In the genomic region with DNA sequence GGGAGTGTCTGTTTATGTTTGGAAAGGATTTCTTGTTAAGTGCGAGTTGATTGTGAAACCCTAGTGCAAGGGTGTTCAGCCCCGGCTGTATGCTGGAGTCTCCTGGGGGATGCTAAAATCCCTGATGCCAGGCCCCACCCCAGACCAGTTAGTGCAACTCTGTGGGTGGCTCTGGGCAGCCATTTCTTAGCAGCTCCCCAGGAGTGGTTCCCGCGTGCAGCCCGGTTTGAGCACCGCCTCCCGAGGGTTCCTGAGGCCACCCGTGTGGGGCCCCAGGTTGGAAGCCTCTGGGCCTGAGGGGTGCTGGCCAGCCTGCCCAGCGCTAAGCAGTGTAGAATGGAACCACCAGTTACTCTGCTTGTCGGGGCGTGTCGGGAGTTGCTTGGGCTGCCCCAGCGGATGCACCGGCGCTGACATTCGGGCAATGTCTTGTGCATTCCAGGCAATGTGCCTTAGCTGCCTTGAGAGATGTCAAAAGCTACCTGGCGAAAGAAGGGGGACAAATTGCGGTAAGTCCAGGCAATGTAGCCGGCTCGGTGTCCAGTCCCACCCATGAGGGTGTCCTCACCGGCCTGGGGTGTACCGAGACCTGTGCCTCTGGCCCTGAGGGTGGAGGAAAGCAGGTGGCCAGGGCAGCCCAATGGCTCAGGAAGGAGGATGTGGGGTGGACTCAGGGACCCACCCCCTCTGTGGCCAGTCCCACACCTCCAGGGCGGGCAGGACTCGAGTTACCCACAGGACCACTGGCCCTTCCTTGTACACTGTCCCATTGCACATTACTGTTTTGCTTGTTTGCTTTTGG, we compare ENCODE assay signal across 18 cellular contexts. TPM values are rescaled to one million over a fixed set of nuclear protein-coding genes. Genes with fewer than 3 reads are reported as not detected.
A peak's percentile ranks its signal among the peaks of the same experiment; 100 is the strongest.
DNase-seq lines count a peak whose midpoint lies in the region; ATAC-seq, FAIRE-seq and TF ChIP-seq lines count a peak whose summit lies in the region.
"Had no signal": no experiment of that assay in that cellular context is flagged by ENCODE, and none has a peak within 500 bp of the region (broad histone marks: within the 10 kb centered on the region; RNA-seq: fewer than 3 reads in every experiment).

No MANE protein-coding gene starts in this region.

- H3K4me1 ChIP-seq in A549 (peaks cover 100% of the 10 kb centered on the region), neutrophil (ENCODE audit: control insufficient read depth in 1 of 2, insufficient read depth in 1 of 2, low read depth in 1 of 2, low read length in 1 of 2) (peaks cover 11 to 15% of the 10 kb centered on the region in 2 experiments), BE2C (peaks cover 7% of the 10 kb centered on the region; the same call in 1 of the 2 replicates)
- peaks cover 79 to 98% (median 86%) of the 10 kb centered on the region in 10 experiments for H3K4me1 ChIP-seq in BLaER1 treated with 17β-estradiol and CSF1 and Interleukin-3, amounts not matched to agents 10 nM and 100 nM

- H3K9me3 ChIP-seq in A549 (no peaks in the 10 kb centered on the region), neutrophil (peaks cover 4% of the 10 kb centered on the region), BE2C (no peaks in the 10 kb centered on the region)
- no peaks in the 10 kb centered on the region for H3K9me3 ChIP-seq in BLaER1 treated with 17β-estradiol and CSF1 and Interleukin-3, amounts not matched to agents 10 nM and 100 nM (replicated peaks in 1 of 11)
- H3K9me3 ChIP-seq: SJCRH30 had no signal

- 82% methylated on average over 18 of the region's 24 CpGs for whole genome bisulfite sequencing in A549 (ENCODE audit: missing lambda C conversion rate)

- DNase-seq in A549 (ENCODE audit: low read depth in 1 of 2, low spot score in 1 of 2), result no peak
- DNase-seq in BE2C, result no peak
- no peak for DNase-seq in NCI-H187 treated with DMSO at 0.1 percent for 48 hours (lab: John Stamatoyannopoulos, UW)
- no peak for DNase-seq in HCEC 1CT
- DNase-seq: CD8-positive, alpha-beta T cell; DMS79 treated with DMSO at 0.1 percent for 48 hours; NCI-H1436; NCI-H2029 treated with DMSO at 0.1 percent for 48 hours; NCI-H2171 treated with DMSO at 0.1 percent for 48 hours; NCI-H446 treated with DMSO at 0.1 percent for 48 hours; SJCRH30 had no signal

- peak overlapping the region; percentile 15 to 83; a peak in 4 of 6 replicates for H3K27ac ChIP-seq in A549
- no peak overlapping the region for H3K27ac ChIP-seq in BLaER1 treated with 17β-estradiol and CSF1 and Interleukin-3, amounts not matched to agents 10 nM and 100 nM
- peak overlapping the region; percentile 21 for H3K27ac ChIP-seq in cingulate gyrus (ENCODE audit: low read depth, low read length)
- H3K27ac ChIP-seq in neutrophil, result peak overlapping the region; percentile 46
- H3K27ac ChIP-seq: KMS-11, SJCRH30 had no signal

- no peak for TF ChIP-seq POLR2A in A549 (IDR thresholded peaks at IDR 0.05; ENCODE audit: low read length)

- H4K20me1 ChIP-seq in BLaER1 treated with 17β-estradiol and CSF1 and Interleukin-3, amounts not matched to agents 10 nM and 100 nM, result peaks cover 85 to 100% (median 100%) of the 10 kb centered on the region in 11 experiments

- CTCF ChIA-PET in A549 (lab: Yijun Ruan, JAX), result interaction anchor here (0.6 to 12.6 kb wide), 8 partner anchors 9 to 190 kb away, joined by 3 to 123 read pairs (median 4); partner anchors contain the start of gene PFKFB3

- TF ChIP-seq RAD21 in A549 (conservative IDR thresholded peaks at IDR 0.05 in 1 of 2, IDR thresholded peaks at IDR 0.05 in 1 of 2), result no peak

- no peaks in the 10 kb centered on the region for H3K27me3 ChIP-seq in BLaER1 treated with 17β-estradiol and CSF1 and Interleukin-3, amounts not matched to agents 10 nM and 100 nM
- H3K27me3 ChIP-seq in neutrophil, result no peaks in the 10 kb centered on the region
- no peaks in the 10 kb centered on the region for H3K27me3 ChIP-seq in BE2C
- H3K27me3 ChIP-seq: SJCRH30 had no signal

- no peak for TF ChIP-seq EP300 in A549 (IDR thresholded peaks at IDR 0.05)

- peaks cover 58 to 100% (median 89%) of the 10 kb centered on the region in 11 experiments for H3K36me3 ChIP-seq in BLaER1 treated with 17β-estradiol and CSF1 and Interleukin-3, amounts not matched to agents 10 nM and 100 nM
- H3K36me3 ChIP-seq in neutrophil (peaks cover 81% of the 10 kb centered on the region), BE2C (no peaks in the 10 kb centered on the region; the same call in 1 of the 2 replicates)

- H3K4me3 ChIP-seq in A549 (no peak overlapping the region), neutrophil (ENCODE audit: low read depth in 1 of 2, low read length in 1 of 2) (no peak overlapping the region), BE2C (ENCODE audit: low read depth, low read length) (no peak overlapping the region)
- H3K4me3 ChIP-seq in BLaER1 treated with 17β-estradiol and CSF1 and Interleukin-3, amounts not matched to agents 10 nM and 100 nM, result no peak overlapping the region
- H3K4me3 ChIP-seq: GM23338, SJCRH30 had no signal

- peak overlapping the region in 3 of 11 experiments; percentile 20 to 41 (median 20); a peak in 4 of 22 replicates for H3K9ac ChIP-seq in BLaER1 treated with 17β-estradiol and CSF1 and Interleukin-3, amounts not matched to agents 10 nM and 100 nM
- H3K9ac ChIP-seq: KMS-11 had no signal

- peak in 1 of 2 experiments; percentile 0; a peak in 1 of 6 replicates for ATAC-seq in A549
- ATAC-seq in HG03565 (IDR thresholded peaks at IDR 0.05; ENCODE audit: unreplicated experiment), result no peak
- ATAC-seq: CD8-positive, alpha-beta T cell; GM23338 had no signal

- H3K4me2 ChIP-seq in A549, result peak overlapping the region; percentile 74; the same call in 2 of the 3 replicates
- H3K4me2 ChIP-seq in BLaER1 treated with 17β-estradiol and CSF1 and Interleukin-3, amounts not matched to agents 10 nM and 100 nM, result peak overlapping the region in 9 of 11 experiments; percentile 22 to 94 (median 80); a peak in 15 of 22 replicates
- H3K4me2 ChIP-seq: GM23338, KMS-11 had no signal

- no peak for FAIRE-seq in A549 (lab: Jason Lieb, UNC)
- FAIRE-seq: D721Med had no signal

- TF ChIP-seq CTCF in A549 (IDR thresholded peaks at IDR 0.05), result no peak
- no peak for TF ChIP-seq CTCF in neutrophil (IDR thresholded peaks at IDR 0.05)
- TF ChIP-seq CTCF in BE2C (IDR thresholded peaks at IDR 0.05; ENCODE audit: low read depth, low read length), result no peak

- POLR2A ChIA-PET in A549 (lab: Yijun Ruan, JAX), result no interaction called here

TF ChIP-seq in A549, 52 proteins besides CTCF, POLR2A, EP300 and RAD21:
- no peak for TF ChIP-seq RARB (CRISPR knock-in tag; IDR thresholded peaks at IDR 0.05)
- peak; percentile 25; the same call in 1 of the 2 replicates for TF ChIP-seq POLR2AphosphoS2 (conservative IDR thresholded peaks at IDR 0.05; ENCODE audit: low read length)

RNA-seq across cellular contexts. Expression of gene PFKFB3, which starts 13.2 kb away (rescaled TPM):
- polyA plus RNA-seq in A549 (2011; rRNA removed), result 139 and 151 TPM in 2 replicates
- polyA plus RNA-seq in A549 (2012; cell fraction: cytosol; rRNA removed), result 236 and 256 TPM in 2 replicates
- 551 and 642 TPM in 2 replicates for polyA plus RNA-seq in A549 (2012; cell fraction: nucleus; rRNA removed)
- polyA plus RNA-seq in A549 (2017; fragmentation: RNase III; extraction: RNeasy Plus Mini Kit Qiagen cat#74134 plus additional on column Dnase treatment), result 200 to 232 TPM (median 220 TPM) in 3 replicates
- polyA minus RNA-seq in A549 (2011; rRNA and poly(A)+ RNA removed), result 127 and 177 TPM in 2 replicates
- polyA plus RNA-seq in BE2C (2012; ENCODE audit: insufficient read depth, insufficient read length, low read depth), result 12.1 TPM

Comparison
In these comparisons a context has a peak if more than half of its experiments do, and no peak if none do; other contexts are left out.
1. H3K27ac ChIP-seq: peak in A549 (2 of 2), cingulate gyrus (single experiment) and neutrophil (single experiment); none in BLaER1 treated with 17β-estradiol and CSF1 and Interleukin-3, amounts not matched to agents 10 nM and 100 nM (0 of 11).